In the genomic region with DNA sequence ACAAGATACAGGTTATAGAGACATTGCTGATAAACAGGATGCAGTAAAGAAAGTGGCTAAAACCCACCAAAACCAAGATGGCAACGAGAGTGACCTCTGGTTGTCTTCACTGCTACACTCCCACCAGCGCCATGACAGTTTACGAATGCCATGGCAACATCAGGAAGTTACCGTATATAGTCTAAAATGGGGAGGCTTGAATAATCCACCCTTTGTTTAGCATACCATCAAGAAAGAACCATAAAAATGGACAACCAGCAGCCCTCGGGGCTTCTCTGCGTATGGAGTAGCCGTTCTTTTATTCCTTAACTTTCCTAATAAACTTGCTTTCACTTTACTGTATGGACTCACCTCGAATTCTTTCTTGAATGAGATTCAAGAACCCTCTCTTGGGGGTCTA, we compare ENCODE assay signal across 26 cellular contexts. TPM values are rescaled to one million over a fixed set of nuclear protein-coding genes. Genes with fewer than 3 reads are reported as not detected.
"Had no signal": no experiment of that assay in that cellular context is flagged by ENCODE, and none has a peak within 500 bp of the region (broad histone marks: within the 10 kb centered on the region; RNA-seq: fewer than 3 reads in every experiment).

No MANE protein-coding gene starts in this region.

- H3K9me3 ChIP-seq: ovary, prostate gland, uterus had no signal

- H3K27me3 ChIP-seq: hepatocyte, neural progenitor cell, ovary, tibial nerve, uterus had no signal

- H3K36me3 ChIP-seq: left ventricle myocardium inferior, neural progenitor cell, ovary, prostate gland, spleen, tibial nerve, uterus had no signal

- H3K4me1 Mint-ChIP-seq: naive B cell; natural killer cell; stimulated activated memory B cell treated with anti-CD40 and anti-IgM and Interleukin-4, amounts not matched to agents 10 μg/mL and 1 μg/mL and 100 μg/mL, for 72 hours; stimulated activated naive CD8-positive, alpha-beta T cell treated with anti-CD3 and anti-CD28 coated beads, Interleukin-15, amount 100 ng/mL, for 72 hours had no signal

- H3K4me1 ChIP-seq: prostate gland, spleen, tibial nerve, uterus had no signal

- H3K9me3 Mint-ChIP-seq: natural killer cell had no signal

- H3K36me3 Mint-ChIP-seq: mesothelial cell of epicardium; naive B cell; natural killer cell; neural progenitor cell; stimulated activated memory B cell treated with anti-CD40 and anti-IgM and Interleukin-4, amounts not matched to agents 10 μg/mL and 1 μg/mL and 100 μg/mL, for 72 hours; type B pancreatic cell had no signal

- H3K4me3 ChIP-seq: hepatocyte, left ventricle myocardium inferior, lung, neural progenitor cell, ovary, prostate gland, skin epidermis, spleen, tibial nerve, uterus had no signal

- H3K27ac Mint-ChIP-seq: mesothelial cell of epicardium; naive B cell; natural killer cell; nephron progenitor cell; neural progenitor cell; stimulated activated memory B cell treated with anti-CD40 and anti-IgM and Interleukin-4, amounts not matched to agents 10 μg/mL and 1 μg/mL and 100 μg/mL, for 72 hours; stimulated activated naive CD8-positive, alpha-beta T cell treated with anti-CD3 and anti-CD28 coated beads, Interleukin-15, amount 100 ng/mL, for 72 hours; type B pancreatic cell had no signal

- H3K4me3 Mint-ChIP-seq: mesothelial cell of epicardium; naive B cell; natural killer cell; nephron progenitor cell; neural progenitor cell; stimulated activated memory B cell treated with anti-CD40 and anti-IgM and Interleukin-4, amounts not matched to agents 10 μg/mL and 1 μg/mL and 100 μg/mL, for 72 hours; stimulated activated naive CD8-positive, alpha-beta T cell treated with anti-CD3 and anti-CD28 coated beads, Interleukin-15, amount 100 ng/mL, for 72 hours; type B pancreatic cell had no signal

- DNase-seq: islet precursor cell; left ventricle myocardium inferior; naive B cell; natural killer cell; nephron progenitor cell; ovary; retina; right cardiac atrium; spleen; stimulated activated CD4-positive, alpha-beta T cell treated with anti-CD3 and anti-CD28 coated beads, Interleukin-1b, Interleukin-23, amount 100 ng/mL, for 48 hours; stimulated activated CD4-positive, alpha-beta T cell treated with anti-CD3 and anti-CD28 coated beads, Interleukin-2, amount 100 ng/mL, for 48 hours; stimulated activated CD4-positive, alpha-beta T cell treated with anti-CD3 and anti-CD28 coated beads, Interleukin-4, amount 100 ng/mL, for 4 hours; stimulated activated CD8-positive, alpha-beta memory T cell treated with anti-CD3 and anti-CD28 coated beads, Interleukin-4, amount 100 ng/mL, for 48 hours; stimulated activated naive CD4-positive, alpha-beta T cell treated with Interleukin-2 at 50 U/mL for 16 hours; stimulated activated naive CD8-positive, alpha-beta T cell treated with anti-CD3 and anti-CD28 coated beads, Interleukin-15, amount 100 ng/mL, for 72 hours; substantia nigra; uterus had no signal

RNA-seq across cellular contexts. Expression of gene CDH13, which starts 21.7 kb away (rescaled TPM):
- total RNA-seq: natural killer cell had no signal
